Comparison of ENCODE assay signal across 9 cellular contexts in genomic region chr7:149670288-149670687, GRCh38.
DNase-seq lines count a peak whose midpoint lies in the region; ATAC-seq and TF ChIP-seq lines count a peak whose summit lies in the region.
"Had no signal": no experiment of that assay in that cellular context is flagged by ENCODE, and none has a peak within 500 bp of the region (broad histone marks: within the 10 kb centered on the region; RNA-seq: fewer than 3 reads in every experiment).

No MANE protein-coding gene starts in this region.

- H3K4me3 Mint-ChIP-seq in activated T-cell treated with anti-CD3 and anti-CD28 coated beads, Interleukin-2, amount 50 U/mL, for 72 hours = no peak overlapping the region
- no peak overlapping the region for H3K4me3 Mint-ChIP-seq in activated CD4-positive, alpha-beta memory T cell treated with anti-CD3 and anti-CD28 coated beads, Interleukin-2, amount 10 ng/mL, durations not matched to agents 7 days and 5 days
- no peak overlapping the region for H3K4me3 Mint-ChIP-seq in mesothelial cell of epicardium

- POLR2A ChIA-PET in activated CD4-positive, alpha-beta memory T cell treated with anti-CD3 and anti-CD28 coated beads, Interleukin-2, amount 10 ng/mL, durations not matched to agents 7 days and 5 days (lab: Charles Lee) = interaction anchor here (1.9 kb wide), 1 partner anchor 8 kb away, joined by 4 read pairs; no protein-coding TSS in a partner anchor

- no peak for ATAC-seq in activated T-cell treated with anti-CD3 and anti-CD28 coated beads, Interleukin-2, amount 50 U/mL, for 72 hours (replicated peaks in 1 of 2)

- H3K9me3 Mint-ChIP-seq in activated T-cell treated with anti-CD3 and anti-CD28 coated beads, Interleukin-2, amount 50 U/mL, for 72 hours = no peaks in the 10 kb centered on the region
- H3K9me3 Mint-ChIP-seq in activated CD4-positive, alpha-beta memory T cell treated with anti-CD3 and anti-CD28 coated beads, Interleukin-2, amount 10 ng/mL, durations not matched to agents 7 days and 5 days = no peaks in the 10 kb centered on the region
- H3K9me3 Mint-ChIP-seq in mesothelial cell of epicardium = no peaks in the 10 kb centered on the region

- CTCF ChIA-PET in activated CD4-positive, alpha-beta memory T cell treated with anti-CD3 and anti-CD28 coated beads, Interleukin-2, amount 10 ng/mL, durations not matched to agents 7 days and 5 days (lab: Charles Lee) = interaction anchor here (1.0 to 2.4 kb wide), 3 partner anchors 8 to 71 kb away, joined by 5 to 16 read pairs (median 10); no protein-coding TSS in a partner anchor

- peaks cover 6% of the 10 kb centered on the region for H3K4me1 Mint-ChIP-seq in activated T-cell treated with anti-CD3 and anti-CD28 coated beads, Interleukin-2, amount 50 U/mL, for 72 hours (ENCODE audit: low read depth)
- H3K4me1 Mint-ChIP-seq in activated CD4-positive, alpha-beta memory T cell treated with anti-CD3 and anti-CD28 coated beads, Interleukin-2, amount 10 ng/mL, durations not matched to agents 7 days and 5 days = peaks cover 2% of the 10 kb centered on the region
- peaks cover 10% of the 10 kb centered on the region for H3K4me1 Mint-ChIP-seq in mesothelial cell of epicardium

- peaks cover 35% of the 10 kb centered on the region for H3K27me3 Mint-ChIP-seq in activated T-cell treated with anti-CD3 and anti-CD28 coated beads, Interleukin-2, amount 50 U/mL, for 72 hours (ENCODE audit: low read depth)
- H3K27me3 Mint-ChIP-seq in activated CD4-positive, alpha-beta memory T cell treated with anti-CD3 and anti-CD28 coated beads, Interleukin-2, amount 10 ng/mL, durations not matched to agents 7 days and 5 days = peaks cover 50% of the 10 kb centered on the region
- H3K27me3 Mint-ChIP-seq in mesothelial cell of epicardium (ENCODE audit: low read depth) = peaks cover 65% of the 10 kb centered on the region

- no peak for TF ChIP-seq CTCF in mesothelial cell of epicardium (IDR thresholded peaks at IDR 0.05; ENCODE audit: unreplicated experiment)

- no peak overlapping the region for H3K27ac Mint-ChIP-seq in activated T-cell treated with anti-CD3 and anti-CD28 coated beads, Interleukin-2, amount 50 U/mL, for 72 hours
- no peak overlapping the region for H3K27ac Mint-ChIP-seq in activated CD4-positive, alpha-beta memory T cell treated with anti-CD3 and anti-CD28 coated beads, Interleukin-2, amount 10 ng/mL, durations not matched to agents 7 days and 5 days
- no peak overlapping the region for H3K27ac Mint-ChIP-seq in mesothelial cell of epicardium

- peak; percentile 23 for DNase-seq in DMS79 treated with DMSO at 0.1 percent for 48 hours (lab: John Stamatoyannopoulos, UW)
- DNase-seq in NCI-H2107 treated with DMSO at 0.1 percent for 48 hours (lab: John Stamatoyannopoulos, UW; ENCODE audit: unreplicated experiment) = peak; percentile 6
- DNase-seq in dermis blood vessel endothelial cell = peak; percentile 51
- DNase-seq in occipital lobe (lab: John Stamatoyannopoulos, UW) = peak; percentile 12
- no peak for DNase-seq in activated T-cell treated with anti-CD3 and anti-CD28 coated beads, Interleukin-2, amount 50 U/mL, for 72 hours
- DNase-seq in activated T-cell treated with anti-CD3 and anti-CD28 coated beads for 4 hours = no peak
- DNase-seq in activated CD4-positive, alpha-beta memory T cell treated with anti-CD3 and anti-CD28 coated beads, Interleukin-2, amount 10 ng/mL, durations not matched to agents 7 days and 5 days = no peak
- DNase-seq in mesothelial cell of epicardium (ENCODE audit: low spot score in 2 of 2, unreplicated experiment in 2 of 2) = no peak
- DNase-seq: trophoblast cell had no signal

- H3K36me3 Mint-ChIP-seq in activated T-cell treated with anti-CD3 and anti-CD28 coated beads, Interleukin-2, amount 50 U/mL, for 72 hours (ENCODE audit: insufficient read depth in 2 of 2) = no peaks in the 10 kb centered on the region
- no peaks in the 10 kb centered on the region for H3K36me3 Mint-ChIP-seq in activated CD4-positive, alpha-beta memory T cell treated with anti-CD3 and anti-CD28 coated beads, Interleukin-2, amount 10 ng/mL, durations not matched to agents 7 days and 5 days (ENCODE audit: low read depth)
- no peaks in the 10 kb centered on the region for H3K36me3 Mint-ChIP-seq in mesothelial cell of epicardium

Comparison
In these comparisons a context has a peak if more than half of its experiments do, and no peak if none do; other contexts are left out.
1. DNase-seq: peak in DMS79 treated with DMSO at 0.1 percent for 48 hours (single experiment), NCI-H2107 treated with DMSO at 0.1 percent for 48 hours (single experiment), dermis blood vessel endothelial cell (single experiment) and occipital lobe (single experiment); none in activated T-cell treated with anti-CD3 and anti-CD28 coated beads, Interleukin-2, amount 50 U/mL, for 72 hours (0 of 2), activated T-cell treated with anti-CD3 and anti-CD28 coated beads for 4 hours (single experiment), activated CD4-positive, alpha-beta memory T cell treated with anti-CD3 and anti-CD28 coated beads, Interleukin-2, amount 10 ng/mL, durations not matched to agents 7 days and 5 days (single experiment) and mesothelial cell of epicardium (0 of 2).